In genomic region chr4:108649863-108650211, GRCh38 we compare ENCODE assay signal across 8 cellular contexts. TPM values are rescaled to one million over a fixed set of nuclear protein-coding genes. Genes with fewer than 3 reads are reported as not detected.
DNase-seq lines count a peak whose midpoint lies in the region; ATAC-seq and TF ChIP-seq lines count a peak whose summit lies in the region.

No MANE protein-coding gene starts in this region.

- H3K27me3 ChIP-seq in heart left ventricle: no peaks in the 10 kb centered on the region

- H3K36me3 ChIP-seq in heart left ventricle: no peaks in the 10 kb centered on the region
- H3K36me3 ChIP-seq in mesodermal cell (ENCODE audit: control insufficient read depth, insufficient read depth, low read length): peaks cover 18% of the 10 kb centered on the region

- H3K4me1 Mint-ChIP-seq in activated naive CD8-positive, alpha-beta T cell (ENCODE audit: low read depth): peaks cover 38% of the 10 kb centered on the region

- no peaks in the 10 kb centered on the region for H3K9me3 Mint-ChIP-seq in activated naive CD8-positive, alpha-beta T cell (ENCODE audit: low read depth)

- 0 to 2% (median 1%) methylated on average over 6 of the region's 6 CpGs for WGBS in heart left ventricle, 4 donors
- WGBS in mesodermal cell (ENCODE audit: insufficient coverage in 2 of 2), 2 experiments: 8 to 10% methylated on average over 4 to 5 of the region's 6 CpGs

- no peak for TF ChIP-seq POLR2A in heart left ventricle (IDR thresholded peaks at IDR 0.05)

- ATAC-seq in heart left ventricle (peak in 1 of 4 donors; percentile 5), left ventricle myocardium superior (no peak), HG03097 (IDR thresholded peaks at IDR 0.05; ENCODE audit: low FRiP score, unreplicated experiment) (peak; percentile 16)

- H3K9me3 ChIP-seq in heart left ventricle (no peaks in the 10 kb centered on the region), mesodermal cell (ENCODE audit: control insufficient read depth, low read length) (no peaks in the 10 kb centered on the region)

- H3K27me3 Mint-ChIP-seq in activated naive CD8-positive, alpha-beta T cell: no peaks in the 10 kb centered on the region

- H3K27ac Mint-ChIP-seq in activated naive CD8-positive, alpha-beta T cell: peak overlapping the region; percentile 98

- H3K4me1 ChIP-seq in heart left ventricle: peaks cover 3 to 25% (median 17%) of the 10 kb centered on the region in 12 donors
- no peaks in the 10 kb centered on the region for H3K4me1 ChIP-seq in mesodermal cell (ENCODE audit: control insufficient read depth, insufficient read depth, low read length, poor library complexity, severe bottlenecking)

- H3K36me3 Mint-ChIP-seq in activated naive CD8-positive, alpha-beta T cell: peaks cover 16% of the 10 kb centered on the region

- intact Hi-C loops in heart left ventricle (cut with DNase I): loop anchor here in 4 of 10 donors (1.0 to 2.0 kb wide), 2 partner anchors 29 to 30 kb away; partner anchors contain the start of gene RPL34 (in 4 of the 4)
- intact Hi-C loops in left ventricle myocardium superior (cut with micrococcal nuclease): no loop called here

- DNase-seq in heart left ventricle (no peak), left ventricle myocardium superior (no peak), NCI-H1417 treated with DMSO at 0.1 percent for 48 hours (lab: John Stamatoyannopoulos, UW) (no peak), hypothalamus (lab: John Stamatoyannopoulos, UW) (no peak), epidermal melanocyte (ENCODE audit: insufficient read length, low spot score) (no peak)

- TF ChIP-seq CTCF in heart left ventricle (IDR thresholded peaks at IDR 0.05): no peak

- peak overlapping the region; percentile 1 to 92 (median 78) for H3K4me3 ChIP-seq in heart left ventricle
- H3K4me3 ChIP-seq in mesodermal cell (ENCODE audit: extremely low read depth, insufficient read depth, low read length, poor library complexity, severe bottlenecking): peak overlapping the region; percentile 78

- H3K4me3 Mint-ChIP-seq in activated naive CD8-positive, alpha-beta T cell: peak overlapping the region; percentile 99

- H3K27ac ChIP-seq in heart left ventricle (peak overlapping the region in 8 of 12 donors; percentile 79 to 93 (median 87)), mesodermal cell (ENCODE audit: low read depth, low read length, severe bottlenecking) (no peak overlapping the region)

RNA-seq across cellular contexts. Expression of gene OSTC, which starts 0.6 kb away (rescaled TPM):
- total RNA-seq in heart left ventricle: 10 to 100 TPM; 20.5 to 56.7 (median 28.7) TPM
- polyA plus RNA-seq in heart left ventricle: 100 to 1,000 TPM in 1 of 2 donors, 10 to 100 TPM in 1; 32.4 to 146 TPM
- total RNA-seq in left ventricle myocardium superior: 26.7 TPM
- 291 TPM for polyA plus RNA-seq in mesodermal cell (2013, experiment 1 of 2)
- 307 TPM for polyA plus RNA-seq in mesodermal cell (2013, experiment 2 of 2)

RNA-seq across cellular contexts. Expression of gene RPL34, which starts 29.5 kb away (rescaled TPM):
- 100 to 1,000 TPM; 334 to 856 (median 719) TPM for total RNA-seq in heart left ventricle
- polyA plus RNA-seq in heart left ventricle: 1,000 to 10,000 TPM; 2,830 to 2,969 TPM
- 718 TPM for total RNA-seq in left ventricle myocardium superior
- 2,273 TPM for polyA plus RNA-seq in mesodermal cell (2013, experiment 1 of 2)
- 2,364 TPM for polyA plus RNA-seq in mesodermal cell (2013, experiment 2 of 2)
